ENCODE assay signal across 8 cellular contexts in genomic region chr12:77010637-77011548, GRCh38. TPM values are rescaled to one million over a fixed set of nuclear protein-coding genes. Genes with fewer than 3 reads are reported as not detected.
DNase-seq lines count a peak whose midpoint lies in the region; ATAC-seq and FAIRE-seq lines count a peak whose summit lies in the region.

No MANE protein-coding gene starts in this region.

- ATAC-seq in HG03342 (IDR thresholded peaks at IDR 0.05; ENCODE audit: unreplicated experiment) (peak; percentile 97), left colon (peak; percentile 81)
- ATAC-seq in activated CD4-positive, CD25-positive, alpha-beta regulatory T cell treated with anti-CD3 and anti-CD28 coated beads, Interleukin-2, amount 50 U/mL, for 24 hours, result peak; percentile 63 to 69

- peak; percentile 41 for DNase-seq in GM19239 (ENCODE audit: insufficient read length, low spot score)
- peak; percentile 59 for DNase-seq in NCI-H226
- peak; percentile 89 for DNase-seq in cerebellar cortex (ENCODE audit: low spot score)
- peak; percentile 55 to 74 for DNase-seq in left colon
- DNase-seq in stimulated activated CD4-positive, alpha-beta T cell treated with anti-CD3 and anti-CD28 coated beads, Interleukin-2, amount 100 ng/mL, for 48 hours, result peak; percentile 64 to 66

- peaks cover 0 to 5% (median under 1%) of the 10 kb centered on the region in 10 experiments; a peak in 5 of 20 replicates for H3K4me1 ChIP-seq in BLaER1 treated with 17β-estradiol and CSF1 and Interleukin-3, amounts not matched to agents 10 nM and 100 nM

- FAIRE-seq in GM19239 (lab: Jason Lieb, UNC), result peak; percentile 90

- no peaks in the 10 kb centered on the region for H4K20me1 ChIP-seq in BLaER1 treated with 17β-estradiol and CSF1 and Interleukin-3, amounts not matched to agents 10 nM and 100 nM

- no peaks in the 10 kb centered on the region for H3K36me3 ChIP-seq in BLaER1 treated with 17β-estradiol and CSF1 and Interleukin-3, amounts not matched to agents 10 nM and 100 nM

- H3K27me3 ChIP-seq in BLaER1 treated with 17β-estradiol and CSF1 and Interleukin-3, amounts not matched to agents 10 nM and 100 nM, result no peaks in the 10 kb centered on the region

- H3K4me2 ChIP-seq in BLaER1 treated with 17β-estradiol and CSF1 and Interleukin-3, amounts not matched to agents 10 nM and 100 nM, result peak overlapping the region in 7 of 11 experiments; percentile 9 to 52 (median 40); a peak in 7 of 22 replicates

- no peak overlapping the region for H3K4me3 ChIP-seq in BLaER1 treated with 17β-estradiol and CSF1 and Interleukin-3, amounts not matched to agents 10 nM and 100 nM

- no peak overlapping the region for H3K27ac ChIP-seq in BLaER1 treated with 17β-estradiol and CSF1 and Interleukin-3, amounts not matched to agents 10 nM and 100 nM

- H3K9me3 ChIP-seq in BLaER1 treated with 17β-estradiol and CSF1 and Interleukin-3, amounts not matched to agents 10 nM and 100 nM (replicated peaks in 1 of 11), result no peaks in the 10 kb centered on the region

- H3K9ac ChIP-seq in BLaER1 treated with 17β-estradiol and CSF1 and Interleukin-3, amounts not matched to agents 10 nM and 100 nM, result no peak overlapping the region

- intact Hi-C loops in left colon (cut with DNase I, micrococcal nuclease), result no loop called here

RNA-seq across cellular contexts. Expression of gene E2F7, which starts 54.5 kb away (rescaled TPM):
- total RNA-seq in left colon, result 1 to 10 TPM in 1 of 2 donors, under 1 TPM in 1; 0.95 to 3.3 TPM
